In genomic region chr7:123795917-123796316, GRCh38 we compare ENCODE assay signal across 20 cellular contexts. TPM values are rescaled to one million over a fixed set of nuclear protein-coding genes. Genes with fewer than 3 reads are reported as not detected.
DNase-seq lines count a peak whose midpoint lies in the region; ATAC-seq, FAIRE-seq and TF ChIP-seq lines count a peak whose summit lies in the region.
"Had no signal": no experiment of that assay in that cellular context is flagged by ENCODE, and none has a peak within 500 bp of the region (broad histone marks: within the 10 kb centered on the region; RNA-seq: fewer than 3 reads in every experiment).

No MANE protein-coding gene starts in this region.

- ATAC-seq in HepG2 (peak; percentile 70), right lobe of liver (no peak), mucosa of descending colon (peak; percentile 66), GM21515 (IDR thresholded peaks at IDR 0.05; ENCODE audit: unreplicated experiment) (no peak)
- ATAC-seq: GM12878 had no signal

- BruUV-seq in HepG2 (replicated peaks; lab: Mats Ljungman, UMichigan), result no TSS peak

- H3K27ac ChIP-seq in HepG2 (ENCODE audit: extremely low read length, insufficient read depth, low read length), result no peak overlapping the region
- no peak overlapping the region for H3K27ac ChIP-seq in right lobe of liver
- peak overlapping the region; percentile 74 for H3K27ac ChIP-seq in colonic mucosa
- H3K27ac ChIP-seq: C4-2B had no signal

- H3K79me2 ChIP-seq in HepG2 (ENCODE audit: insufficient read depth, low read length), result no peaks in the 10 kb centered on the region

- H3K4me2 ChIP-seq in HepG2 (ENCODE audit: low read depth, low read length), result no peak overlapping the region

- TF ChIP-seq CTCF in HepG2 (CRISPR knock-in tag; IDR thresholded peaks at IDR 0.05) (no peak), right lobe of liver (IDR thresholded peaks at IDR 0.05) (no peak), colonic mucosa (IDR thresholded peaks at IDR 0.05) (no peak), mucosa of descending colon (IDR thresholded peaks at IDR 0.05) (no peak)

- WGBS in HepG2 (ENCODE audit: low lambda C conversion rate), result 0% methylated on average over 1 of the region's 1 CpG
- WGBS in right lobe of liver (ENCODE audit: insufficient coverage, low coverage, low lambda C conversion rate, missing lambda C conversion rate), result 89% methylated on average over 1 of the region's 1 CpG

- CTCF ChIA-PET in HepG2 (lab: Yijun Ruan, JAX; ENCODE audit: low intra/inter-chr PET ratio, low total read pairs) (no interaction called here), HEK293T (lab: Yijun Ruan, JAX) (no interaction called here)

- no peak for TF ChIP-seq POLR2A in HepG2 (IDR thresholded peaks at IDR 0.05; ENCODE audit: insufficient read depth in 1 of 2, low read depth in 2 of 2, low read length in 2 of 2)
- no peak for TF ChIP-seq POLR2A in right lobe of liver (IDR thresholded peaks at IDR 0.05)

- H3K36me3 ChIP-seq in HepG2 (replicated peaks in 1 of 2; ENCODE audit: control insufficient read depth in 1 of 2, insufficient read depth in 2 of 2, low read length in 2 of 2) (no peaks in the 10 kb centered on the region), right lobe of liver (no peaks in the 10 kb centered on the region), colonic mucosa (no peaks in the 10 kb centered on the region), mucosa of descending colon (ENCODE audit: low read depth) (no peaks in the 10 kb centered on the region)
- H3K36me3 ChIP-seq: BE2C had no signal

- DNase-seq in HepG2 (ENCODE audit: low spot score), result peak; percentile 57
- no peak for DNase-seq in right lobe of liver
- no peak for DNase-seq in colonic mucosa
- peak in 1 of 3 donors; percentile 12 for DNase-seq in mucosa of descending colon
- no peak for DNase-seq in stimulated activated CD4-positive, alpha-beta T cell treated with anti-CD3 and anti-CD28 coated beads, Interleukin-15, amount 100 ng/mL, for 24 hours
- DNase-seq in HEK293T (ENCODE audit: extremely low spot score), result no peak
- DNase-seq: ACHN; BE2C; CD4-positive, alpha-beta T cell; DMS153; DND-41; EL; GOT3; H7; KG1 had no signal

- no peak for FAIRE-seq in HepG2 (lab: Jason Lieb, UNC)
- FAIRE-seq: A204.1, GM12878 had no signal

- no peak for TF ChIP-seq EP300 in HepG2 (IDR thresholded peaks at IDR 0.05; ENCODE audit: low read depth in 2 of 2, low read length in 2 of 2)
- no peak for TF ChIP-seq EP300 in HepG2 (CRISPR knock-in tag; IDR thresholded peaks at IDR 0.05; ENCODE audit: borderline replicate concordance)

- intact Hi-C loops in HepG2 (cut with micrococcal nuclease; ENCODE audit: unreplicated experiment) (loop anchor here (5.0 kb wide), 2 partner anchors 94 to 164 kb away; no protein-coding TSS in a partner anchor), right lobe of liver (cut with DNase I) (loop anchor here in 1 of 2 donors (10.0 kb wide), 1 partner anchor 69 kb away; no protein-coding TSS in a partner anchor), colonic mucosa (cut with DNase I) (loop anchor here (5.0 to 10.0 kb wide), 2 partner anchors 91 to 114 kb away; no protein-coding TSS in a partner anchor), mucosa of descending colon (cut with DNase I, micrococcal nuclease) (loop anchor here in 1 of 2 donors (2.0 to 10.0 kb wide), 2 partner anchors 69 to 91 kb away; no protein-coding TSS in a partner anchor)

- in situ Hi-C loops in HepG2 (cut with HindIII; ENCODE audit: extremely low pct_ligation_motif_present, low pct_unique_long_range_greater_than_20kb), result no loop called here

- H3K9ac ChIP-seq in HepG2 (ENCODE audit: insufficient read depth, low read depth, low read length), result no peak overlapping the region
- H3K9ac ChIP-seq in colonic mucosa (ENCODE audit: low read depth in 2 of 2, low read length in 2 of 2), result no peak overlapping the region

- no peak overlapping the region for H2AFZ ChIP-seq in HepG2 (ENCODE audit: low read length)

- H3K9me3 ChIP-seq in HepG2 (ENCODE audit: low read length), result no peaks in the 10 kb centered on the region
- H3K9me3 ChIP-seq in right lobe of liver, result no peaks in the 10 kb centered on the region
- no peaks in the 10 kb centered on the region for H3K9me3 ChIP-seq in colonic mucosa
- H3K9me3 ChIP-seq in mucosa of descending colon, result no peaks in the 10 kb centered on the region
- H3K9me3 ChIP-seq: BE2C had no signal

- no peaks in the 10 kb centered on the region for H4K20me1 ChIP-seq in HepG2 (ENCODE audit: insufficient read depth, low read length)

- no peaks in the 10 kb centered on the region for H3K27me3 ChIP-seq in HepG2 (ENCODE audit: control insufficient read depth in 1 of 2, insufficient read depth in 2 of 2, low read length in 2 of 2)
- H3K27me3 ChIP-seq in right lobe of liver, result no peaks in the 10 kb centered on the region
- H3K27me3 ChIP-seq in colonic mucosa, result no peaks in the 10 kb centered on the region
- H3K27me3 ChIP-seq: BE2C had no signal

- no peak for TF ChIP-seq RAD21 in HepG2 (CRISPR knock-in tag; IDR thresholded peaks at IDR 0.05)

- H3K4me1 ChIP-seq in HepG2 (ENCODE audit: insufficient read depth, low read length) (peaks cover 40% of the 10 kb centered on the region), right lobe of liver (peaks cover 0 to 16% (median 5%) of the 10 kb centered on the region in 4 donors), colonic mucosa (peaks cover 4% of the 10 kb centered on the region), mucosa of descending colon (ENCODE audit: low read depth) (peaks cover 13% of the 10 kb centered on the region)
- H3K4me1 ChIP-seq: BE2C had no signal

- H3K4me3 ChIP-seq in HepG2 (replicated peaks in 1 of 3; ENCODE audit: insufficient read depth in 1 of 3, low read depth in 2 of 3, low read length in 3 of 3) (no peak overlapping the region), right lobe of liver (no peak overlapping the region), colonic mucosa (no peak overlapping the region), mucosa of descending colon (no peak overlapping the region)
- H3K4me3 ChIP-seq: GM12878 had no signal

- POLR2A ChIA-PET in HepG2 (lab: Yijun Ruan, JAX), result no interaction called here
- POLR2A ChIA-PET in HEK293T (lab: Yijun Ruan, JAX), result no interaction called here

TF ChIP-seq in HepG2, 621 proteins besides CTCF, POLR2A, EP300 and RAD21 (continues in another document):
- no peak for TF ChIP-seq ZFP36L1 (CRISPR knock-in tag; IDR thresholded peaks at IDR 0.05)
- no peak for TF ChIP-seq TRIM24 (CRISPR knock-in tag; IDR thresholded peaks at IDR 0.05)

TF ChIP-seq in HEK293T, 16 proteins besides CTCF, POLR2A, EP300 and RAD21 (continues in another document):
- no peak for TF ChIP-seq ARNT (IDR thresholded peaks at IDR 0.05)
- no peak for TF ChIP-seq CTBP1 (IDR thresholded peaks at IDR 0.05; ENCODE audit: borderline replicate concordance)

RNA-seq across cellular contexts. Expression of gene WASL, which starts 47.1 kb away (rescaled TPM):
- total RNA-seq in HepG2 (2016; rRNA removed; fragmentation: Illumina TruSeq; extraction: Trizol), result 12.8 and 18.7 TPM in 2 replicates
- 3.0 and 3.2 TPM in 2 replicates for total RNA-seq in HepG2 (2016; cell fraction: cytosol; rRNA removed; fragmentation: Illumina TruSeq; extraction: Trizol; ENCODE audit: low read depth)
- total RNA-seq in HepG2 (2016; cell fraction: insoluble cytoplasmic fraction; rRNA removed; fragmentation: Illumina TruSeq; extraction: Trizol), result 13.0 and 16.0 TPM in 2 replicates
- 15.3 and 16.6 TPM in 2 replicates for total RNA-seq in HepG2 (2016; cell fraction: membrane; rRNA removed; fragmentation: Illumina TruSeq; extraction: Trizol)
- 19.0 and 19.2 TPM in 2 replicates for total RNA-seq in HepG2 (2016; cell fraction: nucleus; rRNA removed; fragmentation: Illumina TruSeq; extraction: Trizol)
- 7.4 and 7.9 TPM in 2 replicates for polyA plus RNA-seq in HepG2 (2011; rRNA removed)
- 3.5 and 5.6 TPM in 2 replicates for polyA plus RNA-seq in HepG2 (2011; cell fraction: cytosol; rRNA removed)
- polyA plus RNA-seq in HepG2 (2011; cell fraction: nucleus; rRNA removed), result 5.9 and 6.1 TPM in 2 replicates
- 16.9 and 18.9 TPM in 2 replicates for polyA plus RNA-seq in HepG2 (2012)
- 1.6 and 2.1 TPM in 2 replicates for polyA plus RNA-seq in HepG2 (2016; cell fraction: cytosol; fragmentation: Illumina TruSeq; extraction: Trizol; ENCODE audit: low read depth)
- 22.0 and 25.2 TPM in 2 replicates for polyA plus RNA-seq in HepG2 (2016; cell fraction: insoluble cytoplasmic fraction; fragmentation: Illumina TruSeq; extraction: Trizol; ENCODE audit: low read depth)
- 10.0 and 10.9 TPM in 2 replicates for polyA plus RNA-seq in HepG2 (2016; cell fraction: membrane; fragmentation: Illumina TruSeq; extraction: Trizol; ENCODE audit: low read depth)
- 14.1 and 14.5 TPM in 2 replicates for polyA plus RNA-seq in HepG2 (2016; cell fraction: nucleus; fragmentation: Illumina TruSeq; extraction: Trizol; ENCODE audit: insufficient read depth, low read depth)
- 5.6 and 8.7 TPM in 2 replicates for polyA minus RNA-seq in HepG2 (2011; rRNA and poly(A)+ RNA removed; ENCODE audit: low replicate concordance)
- 6.8 and 9.4 TPM in 2 replicates for polyA minus RNA-seq in HepG2 (2011; cell fraction: cytosol; rRNA and poly(A)+ RNA removed)
- polyA minus RNA-seq in HepG2 (2011; cell fraction: nucleus; rRNA and poly(A)+ RNA removed), result 30.8 and 37.2 TPM in 2 replicates
- total RNA-seq in right lobe of liver, result 10 to 100 TPM; 20.6 to 26.7 (median 24.8) TPM
- 100 to 1,000 TPM in 1 of 2 donors, 10 to 100 TPM in 1; 54.9 to 126 TPM for total RNA-seq in colonic mucosa
- total RNA-seq in mucosa of descending colon, result 100 to 1,000 TPM in 1 of 3 donors, 10 to 100 TPM in 2; 72.4 to 117 (median 90.1) TPM

RNA-seq across cellular contexts. Expression of gene HYAL4, which starts 49.1 kb away (rescaled TPM):
- total RNA-seq in HepG2 (2016; rRNA removed; fragmentation: Illumina TruSeq; extraction: Trizol) (not detected in 2 replicates), right lobe of liver (not detected), colonic mucosa (not detected), mucosa of descending colon (not detected)
- not detected in 2 replicates for total RNA-seq in HepG2 (2016; cell fraction: cytosol; rRNA removed; fragmentation: Illumina TruSeq; extraction: Trizol; ENCODE audit: low read depth)
- total RNA-seq in HepG2 (2016; cell fraction: insoluble cytoplasmic fraction; rRNA removed; fragmentation: Illumina TruSeq; extraction: Trizol), result not detected in 2 replicates
- not detected in 2 replicates for total RNA-seq in HepG2 (2016; cell fraction: membrane; rRNA removed; fragmentation: Illumina TruSeq; extraction: Trizol)
- not detected in 2 replicates for total RNA-seq in HepG2 (2016; cell fraction: nucleus; rRNA removed; fragmentation: Illumina TruSeq; extraction: Trizol)
- not detected in 2 replicates for polyA plus RNA-seq in HepG2 (2011; rRNA removed)
- not detected in 2 replicates for polyA plus RNA-seq in HepG2 (2011; cell fraction: cytosol; rRNA removed)
- polyA plus RNA-seq in HepG2 (2011; cell fraction: nucleus; rRNA removed), result not detected in 2 replicates
- not detected in 2 replicates for polyA plus RNA-seq in HepG2 (2012)
- not detected in 2 replicates for polyA plus RNA-seq in HepG2 (2016; cell fraction: cytosol; fragmentation: Illumina TruSeq; extraction: Trizol; ENCODE audit: low read depth)
- polyA plus RNA-seq in HepG2 (2016; cell fraction: insoluble cytoplasmic fraction; fragmentation: Illumina TruSeq; extraction: Trizol; ENCODE audit: low read depth), result not detected in 2 replicates
- not detected in 2 replicates for polyA plus RNA-seq in HepG2 (2016; cell fraction: membrane; fragmentation: Illumina TruSeq; extraction: Trizol; ENCODE audit: low read depth)
- polyA plus RNA-seq in HepG2 (2016; cell fraction: nucleus; fragmentation: Illumina TruSeq; extraction: Trizol; ENCODE audit: insufficient read depth, low read depth), result not detected in 2 replicates
- polyA minus RNA-seq in HepG2 (2011; rRNA and poly(A)+ RNA removed; ENCODE audit: low replicate concordance), result 0.26 TPM in 1 of 2 replicates, not detected in the other
- polyA minus RNA-seq in HepG2 (2011; cell fraction: cytosol; rRNA and poly(A)+ RNA removed), result not detected in 2 replicates
- not detected in 2 replicates for polyA minus RNA-seq in HepG2 (2011; cell fraction: nucleus; rRNA and poly(A)+ RNA removed)
- total RNA-seq: G401, H7 had no signal

Comparison
In these comparisons a context has a peak if more than half of its experiments do, and no peak if none do; other contexts are left out.
1. ATAC-seq: peak in HepG2 (single experiment) and mucosa of descending colon (single experiment); none in right lobe of liver (0 of 4) and GM21515 (single experiment).